ENCODE assay signal across 11 cellular contexts in the genomic region with DNA sequence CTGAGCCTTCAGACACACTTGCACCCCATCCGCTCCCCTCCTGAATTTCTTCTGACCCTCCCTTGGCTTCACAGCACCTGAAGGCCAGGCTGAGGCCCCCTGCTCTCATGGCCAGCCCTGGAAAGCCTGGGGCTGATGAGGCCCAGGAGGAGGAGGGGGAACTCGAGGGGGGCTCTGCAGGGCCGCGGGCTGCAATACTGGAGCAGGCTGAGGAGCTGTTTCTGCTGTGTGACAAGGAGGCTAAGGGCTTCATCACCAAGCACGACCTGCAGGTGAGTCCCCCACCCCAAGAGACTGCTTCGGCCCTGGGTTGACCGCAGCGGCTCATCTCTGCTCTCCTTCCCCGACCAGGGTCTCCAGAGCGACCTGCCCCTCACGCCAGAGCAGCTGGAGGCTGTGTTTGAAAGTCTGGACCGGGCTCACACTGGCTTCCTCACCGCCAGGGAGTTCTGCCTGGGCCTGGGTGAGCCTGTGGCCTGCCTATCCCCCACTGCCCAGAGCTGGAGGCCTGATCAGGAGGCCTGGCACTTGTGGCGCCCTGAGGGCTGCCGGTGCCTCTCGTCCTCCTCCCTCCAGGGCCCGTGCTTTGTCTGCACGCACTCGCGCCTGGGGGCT. TPM values are rescaled to one million over a fixed set of nuclear protein-coding genes. Genes with fewer than 3 reads are reported as not detected.
A peak's percentile ranks its signal among the peaks of the same experiment; 100 is the strongest.
DNase-seq lines count a peak whose midpoint lies in the region; ATAC-seq, FAIRE-seq and TF ChIP-seq lines count a peak whose summit lies in the region.
"Had no signal": no experiment of that assay in that cellular context is flagged by ENCODE, and none has a peak within 500 bp of the region (broad histone marks: within the 10 kb centered on the region; RNA-seq: fewer than 3 reads in every experiment).

No MANE protein-coding gene starts in this region.

- 55 to 57% methylated on average over 19 to 20 of the region's 20 CpGs for WGBS in pancreas, 2 donors

- no peak for DNase-seq in CD8-positive, alpha-beta memory T cell
- DNase-seq in SK-N-DZ (ENCODE audit: low spot score), result peak; percentile 75
- no peak for DNase-seq in right atrium auricular region (ENCODE audit: low spot score)
- DNase-seq in pancreas, result peak in 2 of 6 donors; percentile 58 to 81
- no peak for DNase-seq in substantia nigra (lab: John Stamatoyannopoulos, UW)
- no peak for DNase-seq in activated naive CD4-positive, alpha-beta T cell treated with anti-CD3 and anti-CD28 coated beads for 36 hours
- DNase-seq: DND-41, islet precursor cell, PC-3 had no signal

- intact Hi-C loops in pancreas (cut with DNase I), result no loop called here
- intact Hi-C loops in activated naive CD4-positive, alpha-beta T cell treated with anti-CD3 and anti-CD28 coated beads for 36 hours (cut with micrococcal nuclease), result no loop called here

- peaks cover 45% of the 10 kb centered on the region for H3K4me1 ChIP-seq in CD8-positive, alpha-beta memory T cell (ENCODE audit: insufficient read depth, low read length)
- H3K4me1 ChIP-seq in right atrium auricular region, result peaks cover 0 to 77% of the 10 kb centered on the region in 2 donors
- H3K4me1 ChIP-seq in pancreas, result peaks cover 20 to 36% (median 34%) of the 10 kb centered on the region in 3 donors

- TF ChIP-seq CTCF in right atrium auricular region (IDR thresholded peaks at IDR 0.05) (no peak), pancreas (IDR thresholded peaks at IDR 0.05) (no peak)

- no peak for ATAC-seq in pancreas
- no peak for ATAC-seq in HG03460 (IDR thresholded peaks at IDR 0.05; ENCODE audit: unreplicated experiment)
- no peak for ATAC-seq in HG03139 (IDR thresholded peaks at IDR 0.05; ENCODE audit: unreplicated experiment)

- H3K4me3 ChIP-seq in CD8-positive, alpha-beta memory T cell (ENCODE audit: low read length), result no peak overlapping the region
- H3K4me3 ChIP-seq in right atrium auricular region, result peak overlapping the region in 1 of 2 donors; percentile 53
- peak overlapping the region in 3 of 4 donors; percentile 0 to 69 (median 63) for H3K4me3 ChIP-seq in pancreas

- peaks cover 4 to 57% (median 15%) of the 10 kb centered on the region in 3 donors for H3K4me1 Mint-ChIP-seq in CD8-positive, alpha-beta memory T cell
- H3K4me1 Mint-ChIP-seq in activated naive CD4-positive, alpha-beta T cell treated with anti-CD3 and anti-CD28 coated beads for 36 hours (ENCODE audit: low read depth), result peaks cover 31% of the 10 kb centered on the region

- POLR2A ChIA-PET in CD8-positive, alpha-beta memory T cell (lab: Charles Lee), result interaction anchor here (0.8 to 1.8 kb wide), 3 partner anchors 9 to 33 kb away, joined by 3 to 7 read pairs (median 6); partner anchors contain the start of genes POLR2L and TSPAN4

- no peaks in the 10 kb centered on the region for H3K9me3 ChIP-seq in CD8-positive, alpha-beta memory T cell (ENCODE audit: low read length)
- no peaks in the 10 kb centered on the region for H3K9me3 ChIP-seq in right atrium auricular region
- H3K9me3 ChIP-seq in pancreas, result no peaks in the 10 kb centered on the region

- H3K36me3 Mint-ChIP-seq in CD8-positive, alpha-beta memory T cell, result peaks cover 0 to 14% (median 4%) of the 10 kb centered on the region in 3 donors
- H3K36me3 Mint-ChIP-seq in activated naive CD4-positive, alpha-beta T cell treated with anti-CD3 and anti-CD28 coated beads for 36 hours (ENCODE audit: low read depth), result peaks cover 4% of the 10 kb centered on the region

- H3K36me3 ChIP-seq in CD8-positive, alpha-beta memory T cell (ENCODE audit: insufficient read depth, low read length), result no peaks in the 10 kb centered on the region
- peaks cover 17% of the 10 kb centered on the region for H3K36me3 ChIP-seq in right atrium auricular region
- peaks cover 0 to 10% (median 6%) of the 10 kb centered on the region in 3 donors for H3K36me3 ChIP-seq in pancreas

- H3K27me3 Mint-ChIP-seq in CD8-positive, alpha-beta memory T cell, result peaks cover 9 to 19% of the 10 kb centered on the region in 2 donors
- H3K27me3 Mint-ChIP-seq in activated naive CD4-positive, alpha-beta T cell treated with anti-CD3 and anti-CD28 coated beads for 36 hours (ENCODE audit: low read depth), result peaks cover 39% of the 10 kb centered on the region

- FAIRE-seq in pancreas (lab: Jason Lieb, UNC), result no peak

- peak overlapping the region; percentile 29 to 76 (median 64) for H3K4me3 Mint-ChIP-seq in CD8-positive, alpha-beta memory T cell
- no peak overlapping the region for H3K4me3 Mint-ChIP-seq in activated naive CD4-positive, alpha-beta T cell treated with anti-CD3 and anti-CD28 coated beads for 36 hours

- H3K27ac Mint-ChIP-seq in CD8-positive, alpha-beta memory T cell, result no peak overlapping the region
- H3K27ac Mint-ChIP-seq in activated naive CD4-positive, alpha-beta T cell treated with anti-CD3 and anti-CD28 coated beads for 36 hours, result no peak overlapping the region

- CTCF ChIA-PET in CD8-positive, alpha-beta memory T cell (lab: Charles Lee), result no interaction called here
- CTCF ChIA-PET in activated naive CD4-positive, alpha-beta T cell treated with anti-CD3 and anti-CD28 coated beads for 36 hours (lab: Charles Lee), result no interaction called here

- H3K27me3 ChIP-seq in CD8-positive, alpha-beta memory T cell (ENCODE audit: insufficient read depth, low read length, poor library complexity, severe bottlenecking), result peaks cover 20% of the 10 kb centered on the region
- no peaks in the 10 kb centered on the region for H3K27me3 ChIP-seq in right atrium auricular region
- H3K27me3 ChIP-seq in pancreas, result no peaks in the 10 kb centered on the region

- no peak overlapping the region for H3K27ac ChIP-seq in CD8-positive, alpha-beta memory T cell (ENCODE audit: low read depth, low read length)
- H3K27ac ChIP-seq in right atrium auricular region (peak overlapping the region; percentile 45 to 75), pancreas (peak overlapping the region; percentile 8 to 97 (median 50)), substantia nigra (ENCODE audit: low read depth, low read length, poor library complexity, severe bottlenecking) (no peak overlapping the region)

- no peaks in the 10 kb centered on the region for H3K9me3 Mint-ChIP-seq in CD8-positive, alpha-beta memory T cell
- H3K9me3 Mint-ChIP-seq in activated naive CD4-positive, alpha-beta T cell treated with anti-CD3 and anti-CD28 coated beads for 36 hours, result no peaks in the 10 kb centered on the region

RNA-seq across cellular contexts. Expression of gene CRACR2B, which starts 0.9 kb away (rescaled TPM):
- 1 to 10 TPM; 2.4 to 3.6 TPM for total RNA-seq in CD8-positive, alpha-beta memory T cell
- polyA plus RNA-seq in CD8-positive, alpha-beta memory T cell, result not detected
- polyA plus RNA-seq in SK-N-DZ (2014; cell fraction: cytosol; rRNA removed), result 25.4 and 33.1 TPM in 2 replicates
- 281 and 344 TPM in 2 replicates for polyA plus RNA-seq in SK-N-DZ (2014; cell fraction: nucleus; rRNA removed)
- total RNA-seq in right atrium auricular region (10 to 100 TPM; 15.6 to 29.7 TPM), pancreas (100 to 1,000 TPM in 4 of 6 donors, 10 to 100 TPM in 2; 60.6 to 140 (median 108) TPM)
- polyA plus RNA-seq in pancreas, result 100 to 1,000 TPM; 263 to 378 TPM
- total RNA-seq in activated naive CD4-positive, alpha-beta T cell treated with anti-CD3 and anti-CD28 coated beads for 36 hours, result under 1 TPM; 0.32 to 0.41 TPM

RNA-seq across cellular contexts. Expression of gene CD151, which starts 4.1 kb away (rescaled TPM):
- total RNA-seq in CD8-positive, alpha-beta memory T cell, result 10 to 100 TPM; 61.2 to 65.5 TPM
- 19.6 TPM for polyA plus RNA-seq in CD8-positive, alpha-beta memory T cell
- 190 and 218 TPM in 2 replicates for polyA plus RNA-seq in SK-N-DZ (2014; cell fraction: cytosol; rRNA removed)
- polyA plus RNA-seq in SK-N-DZ (2014; cell fraction: nucleus; rRNA removed), result 299 and 307 TPM in 2 replicates
- total RNA-seq in right atrium auricular region (100 to 1,000 TPM; 322 to 710 TPM), pancreas (100 to 1,000 TPM; 163 to 278 (median 233) TPM)
- 100 to 1,000 TPM; 256 to 351 TPM for polyA plus RNA-seq in pancreas
- 10 to 100 TPM; 16.3 to 18.1 TPM for total RNA-seq in activated naive CD4-positive, alpha-beta T cell treated with anti-CD3 and anti-CD28 coated beads for 36 hours

RNA-seq across cellular contexts. Expression of gene PNPLA2, which starts 9.9 kb away (rescaled TPM):
- total RNA-seq in CD8-positive, alpha-beta memory T cell, result 10 to 100 TPM; 49.8 to 53.0 TPM
- polyA plus RNA-seq in CD8-positive, alpha-beta memory T cell, result 41.5 TPM
- polyA plus RNA-seq in SK-N-DZ (2014; cell fraction: cytosol; rRNA removed), result 23.7 and 25.9 TPM in 2 replicates
- polyA plus RNA-seq in SK-N-DZ (2014; cell fraction: nucleus; rRNA removed), result 119 and 135 TPM in 2 replicates
- total RNA-seq in right atrium auricular region, result 100 to 1,000 TPM in 1 of 2 donors, 10 to 100 TPM in 1; 94.4 to 123 TPM
- 100 to 1,000 TPM in 1 of 6 donors, 10 to 100 TPM in 5; 59.1 to 109 (median 82.1) TPM for total RNA-seq in pancreas
- polyA plus RNA-seq in pancreas, result 100 to 1,000 TPM; 233 to 234 TPM
- total RNA-seq in activated naive CD4-positive, alpha-beta T cell treated with anti-CD3 and anti-CD28 coated beads for 36 hours, result 10 to 100 TPM; 15.5 to 22.6 TPM

RNA-seq across cellular contexts. Expression of gene POLR2L, which starts 13.7 kb away (rescaled TPM):
- total RNA-seq in CD8-positive, alpha-beta memory T cell, result 100 to 1,000 TPM; 178 to 182 TPM
- polyA plus RNA-seq in CD8-positive, alpha-beta memory T cell, result 114 TPM
- polyA plus RNA-seq in SK-N-DZ (2014; cell fraction: cytosol; rRNA removed), result 19.3 and 25.4 TPM in 2 replicates
- polyA plus RNA-seq in SK-N-DZ (2014; cell fraction: nucleus; rRNA removed), result 10.4 and 16.2 TPM in 2 replicates
- total RNA-seq in right atrium auricular region (100 to 1,000 TPM in 1 of 2 donors, 10 to 100 TPM in 1; 54.5 to 132 TPM), pancreas (10 to 100 TPM; 62.9 to 98.8 (median 68.9) TPM)
- 100 to 1,000 TPM in 1 of 2 donors, 10 to 100 TPM in 1; 64.7 to 110 TPM for polyA plus RNA-seq in pancreas
- total RNA-seq in activated naive CD4-positive, alpha-beta T cell treated with anti-CD3 and anti-CD28 coated beads for 36 hours, result 10 to 100 TPM; 68.1 to 68.2 TPM

RNA-seq across cellular contexts. Expression of gene TSPAN4, which starts 14.0 kb away (rescaled TPM):
- 1 to 10 TPM; 8.8 to 9.4 TPM for total RNA-seq in CD8-positive, alpha-beta memory T cell
- 4.4 TPM for polyA plus RNA-seq in CD8-positive, alpha-beta memory T cell
- 93.8 and 122 TPM in 2 replicates for polyA plus RNA-seq in SK-N-DZ (2014; cell fraction: cytosol; rRNA removed)
- 185 and 239 TPM in 2 replicates for polyA plus RNA-seq in SK-N-DZ (2014; cell fraction: nucleus; rRNA removed)
- 10 to 100 TPM; 37.2 to 81.0 TPM for total RNA-seq in right atrium auricular region
- 10 to 100 TPM; 15.3 to 25.0 (median 18.8) TPM for total RNA-seq in pancreas
- polyA plus RNA-seq in pancreas, result 10 to 100 TPM; 44.0 to 67.2 TPM
- total RNA-seq in activated naive CD4-positive, alpha-beta T cell treated with anti-CD3 and anti-CD28 coated beads for 36 hours, result 1 to 10 TPM; 5.0 to 6.3 TPM

Comparison
In these comparisons a context has a peak if more than half of its experiments do, and no peak if none do; other contexts are left out.
1. H3K27ac ChIP-seq: peak in right atrium auricular region (2 of 2) and pancreas (4 of 4); none in CD8-positive, alpha-beta memory T cell (single experiment) and substantia nigra (single experiment).